In genomic region chr9:101397746-101398334, GRCh38 we compare ENCODE assay signal across 8 cellular contexts. TPM values are rescaled to one million over a fixed set of nuclear protein-coding genes. Genes with fewer than 3 reads are reported as not detected.
DNase-seq lines count a peak whose midpoint lies in the region; ATAC-seq and TF ChIP-seq lines count a peak whose summit lies in the region.

No MANE protein-coding gene starts in this region.

- H3K27me3 ChIP-seq in iPS-15b (ENCODE audit: control insufficient read depth, insufficient read depth, low read length) (no peaks in the 10 kb centered on the region), stomach (no peaks in the 10 kb centered on the region)

- TF ChIP-seq CTCF in stomach (IDR thresholded peaks at IDR 0.05) = no peak

- H3K36me3 ChIP-seq in iPS-15b (ENCODE audit: control insufficient read depth, insufficient read depth, low read length) (peaks cover 7% of the 10 kb centered on the region), stomach (peaks cover 21 to 29% (median 29%) of the 10 kb centered on the region in 4 donors)

- POLR2A ChIA-PET in activated CD4-positive, alpha-beta memory T cell treated with anti-CD3 and anti-CD28 coated beads, Interleukin-2, amount 10 ng/mL, durations not matched to agents 7 days and 5 days (lab: Charles Lee) = interaction anchor here (0.9 to 2.9 kb wide), 6 partner anchors 9 to 139 kb away, joined by 3 to 27 read pairs (median 4); partner anchors contain the start of gene RNF20

- no peak for TF ChIP-seq POLR2A in stomach (IDR thresholded peaks at IDR 0.05)

- H3K9me3 ChIP-seq in iPS-15b (ENCODE audit: control insufficient read depth, insufficient read depth, low read length) (no peaks in the 10 kb centered on the region), stomach (peaks cover 0 to 8% (median under 1%) of the 10 kb centered on the region in 4 donors)

- H3K36me3 Mint-ChIP-seq in activated CD4-positive, alpha-beta memory T cell treated with anti-CD3 and anti-CD28 coated beads, Interleukin-2, amount 10 ng/mL, durations not matched to agents 7 days and 5 days (ENCODE audit: low read depth) = peaks cover 68% of the 10 kb centered on the region

- H3K4me1 Mint-ChIP-seq in activated CD4-positive, alpha-beta memory T cell treated with anti-CD3 and anti-CD28 coated beads, Interleukin-2, amount 10 ng/mL, durations not matched to agents 7 days and 5 days = peaks cover 54% of the 10 kb centered on the region

- H3K9me3 Mint-ChIP-seq in activated CD4-positive, alpha-beta memory T cell treated with anti-CD3 and anti-CD28 coated beads, Interleukin-2, amount 10 ng/mL, durations not matched to agents 7 days and 5 days = peaks cover 13% of the 10 kb centered on the region

- 1 to 4% (median 2%) methylated on average over 11 of the region's 11 CpGs for WGBS in stomach, 5 donors

- peak overlapping the region; percentile 93 for H3K27ac Mint-ChIP-seq in activated CD4-positive, alpha-beta memory T cell treated with anti-CD3 and anti-CD28 coated beads, Interleukin-2, amount 10 ng/mL, durations not matched to agents 7 days and 5 days

- no peaks in the 10 kb centered on the region for H3K27me3 Mint-ChIP-seq in activated CD4-positive, alpha-beta memory T cell treated with anti-CD3 and anti-CD28 coated beads, Interleukin-2, amount 10 ng/mL, durations not matched to agents 7 days and 5 days

- peak overlapping the region; percentile 93 for H3K9ac ChIP-seq in iPS-15b (ENCODE audit: low read depth, low read length)

- H3K27ac ChIP-seq in stomach = peak overlapping the region; percentile 82 to 92 (median 87)

- H3K4me3 ChIP-seq in iPS-15b (ENCODE audit: low read depth, low read length) = peak overlapping the region; percentile 99
- peak overlapping the region; percentile 66 to 78 (median 71) for H3K4me3 ChIP-seq in stomach

- ATAC-seq in GM18499 (IDR thresholded peaks at IDR 0.05; ENCODE audit: insufficient read depth, unreplicated experiment) (peak; percentile 0), HG02981 (IDR thresholded peaks at IDR 0.05; ENCODE audit: unreplicated experiment) (peak; percentile 0), HG03565 (IDR thresholded peaks at IDR 0.05; ENCODE audit: unreplicated experiment) (no peak)

- H3K4me1 ChIP-seq in iPS-15b (ENCODE audit: control insufficient read depth, insufficient read depth, low read length) (peaks cover 3% of the 10 kb centered on the region), stomach (peaks cover 17 to 54% (median 43%) of the 10 kb centered on the region in 4 donors)

- H3K4me3 Mint-ChIP-seq in activated CD4-positive, alpha-beta memory T cell treated with anti-CD3 and anti-CD28 coated beads, Interleukin-2, amount 10 ng/mL, durations not matched to agents 7 days and 5 days = peak overlapping the region; percentile 98

- intact Hi-C loops in stomach (cut with DNase I; ENCODE audit: low total_unique reads) = no loop called here

- no peak for TF ChIP-seq EP300 in stomach (IDR thresholded peaks at IDR 0.05)

- DNase-seq in activated CD4-positive, alpha-beta memory T cell treated with anti-CD3 and anti-CD28 coated beads, Interleukin-2, amount 10 ng/mL, durations not matched to agents 7 days and 5 days = no peak
- no peak for DNase-seq in stomach
- DNase-seq in cerebellar cortex (ENCODE audit: low spot score) = no peak
- no peak for DNase-seq in glomerular visceral epithelial cell (ENCODE audit: extremely low spot score)

- CTCF ChIA-PET in activated CD4-positive, alpha-beta memory T cell treated with anti-CD3 and anti-CD28 coated beads, Interleukin-2, amount 10 ng/mL, durations not matched to agents 7 days and 5 days (lab: Charles Lee) = interaction anchor here (0.9 to 2.1 kb wide), 4 partner anchors 10 to 168 kb away, joined by 3 to 16 read pairs (median 6); partner anchors contain the start of gene RNF20

RNA-seq across cellular contexts. Expression of gene MRPL50, which starts 0.6 kb away (rescaled TPM):
- 10 to 100 TPM in 1 of 2 experiments, 1 to 10 TPM in 1; 9.2 to 10.2 TPM for total RNA-seq in activated CD4-positive, alpha-beta memory T cell treated with anti-CD3 and anti-CD28 coated beads, Interleukin-2, amount 10 ng/mL, durations not matched to agents 7 days and 5 days
- 10 to 100 TPM in 3 of 5 donors, 1 to 10 TPM in 1, under 1 TPM in 1; 0.87 to 46.1 (median 22.8) TPM for total RNA-seq in stomach
- 10 to 100 TPM in 2 of 3 donors, 1 to 10 TPM in 1; 7.0 to 12.2 (median 11.8) TPM for polyA plus RNA-seq in stomach

RNA-seq across cellular contexts. Expression of gene ZNF189, which starts 0.8 kb away (rescaled TPM):
- total RNA-seq in activated CD4-positive, alpha-beta memory T cell treated with anti-CD3 and anti-CD28 coated beads, Interleukin-2, amount 10 ng/mL, durations not matched to agents 7 days and 5 days = 10 to 100 TPM; 13.1 to 13.3 TPM
- 10 to 100 TPM in 4 of 5 donors, 1 to 10 TPM in 1; 7.0 to 52.2 (median 25.7) TPM for total RNA-seq in stomach
- 10 to 100 TPM in 1 of 3 donors, 1 to 10 TPM in 2; 5.8 to 10.8 (median 7.0) TPM for polyA plus RNA-seq in stomach

RNA-seq across cellular contexts. Expression of gene BAAT, which starts 13.0 kb away (rescaled TPM):
- not detected for total RNA-seq in activated CD4-positive, alpha-beta memory T cell treated with anti-CD3 and anti-CD28 coated beads, Interleukin-2, amount 10 ng/mL, durations not matched to agents 7 days and 5 days
- total RNA-seq in stomach = under 1 TPM in 1 of 5 donors, not detected in 4; 0.55 TPM
- polyA plus RNA-seq in stomach = not detected

RNA-seq across cellular contexts. Expression of gene ALDOB, which starts 37.7 kb away (rescaled TPM):
- not detected for total RNA-seq in activated CD4-positive, alpha-beta memory T cell treated with anti-CD3 and anti-CD28 coated beads, Interleukin-2, amount 10 ng/mL, durations not matched to agents 7 days and 5 days
- 100 to 1,000 TPM in 1 of 5 donors, 1 to 10 TPM in 2, under 1 TPM in 1, not detected in 1; 0.45 to 101 (median 2.4) TPM for total RNA-seq in stomach
- polyA plus RNA-seq in stomach = 10 to 100 TPM in 1 of 3 donors, 1 to 10 TPM in 2; 1.1 to 13.0 (median 2.5) TPM
